In the genomic region with DNA sequence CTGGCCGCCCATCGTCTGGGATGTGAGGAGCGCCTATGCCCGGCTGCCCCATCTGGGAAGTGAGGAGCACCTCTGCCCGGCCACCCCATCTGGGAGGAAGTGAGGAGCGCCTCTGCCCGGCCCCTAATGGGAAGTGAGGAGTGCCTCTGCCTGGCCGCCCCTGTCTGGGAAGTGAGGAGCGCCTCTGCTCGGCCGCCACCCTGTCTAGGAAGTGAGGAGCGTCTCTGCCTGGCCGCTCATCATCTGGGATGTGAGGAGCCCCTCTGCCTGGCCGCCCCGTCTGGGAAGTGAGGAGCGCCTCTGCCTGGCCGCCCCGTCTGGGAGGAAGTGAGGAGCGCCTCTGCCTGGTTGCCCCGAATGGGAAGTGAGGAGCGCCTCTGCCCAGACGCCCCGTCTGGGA, we compare ENCODE assay signal across 9 cellular contexts. TPM values are rescaled to one million over a fixed set of nuclear protein-coding genes. Genes with fewer than 3 reads are reported as not detected.
"Had no signal": no experiment of that assay in that cellular context is flagged by ENCODE, and none has a peak within 500 bp of the region (broad histone marks: within the 10 kb centered on the region; RNA-seq: fewer than 3 reads in every experiment).

No MANE protein-coding gene starts in this region.

RNA-seq across cellular contexts. Expression of a gene that starts 42.4 kb away (rescaled TPM):
- total RNA-seq: LHCN-M2, MCF 10A, NCI-H460, OCI-LY7, PC-9, Right ventricle myocardium inferior, RPMI7951, SJCRH30, SK-MEL-5 had no signal

RNA-seq across cellular contexts. Expression of a gene that starts 57.3 kb away (rescaled TPM):
- total RNA-seq: LHCN-M2, MCF 10A, NCI-H460, OCI-LY7, PC-9, RPMI7951, SJCRH30, SK-MEL-5 had no signal
